Comparison of ENCODE assay signal across 1 cellular context in genomic region chr6:167130008-167130677, GRCh38.
TF ChIP-seq lines count a peak whose summit lies in the region.

No MANE protein-coding gene starts in this region.

TF ChIP-seq in HepG2, 621 proteins besides CTCF, POLR2A, EP300 and RAD21:
- TF ChIP-seq RBFOX2 (IDR thresholded peaks at IDR 0.05; ENCODE audit: low read depth, low read length) = peak; percentile 41; the same call in 1 of the 2 replicates
- TF ChIP-seq CCDC6 (CRISPR knock-in tag; IDR thresholded peaks at IDR 0.05) = no peak
